In genomic region chr7:113796557-113796956, GRCh38 we compare ENCODE assay signal across 13 cellular contexts.
A peak's percentile ranks its signal among the peaks of the same experiment; 100 is the strongest.
DNase-seq lines count a peak whose midpoint lies in the region; ATAC-seq and TF ChIP-seq lines count a peak whose summit lies in the region.
"Had no signal": no experiment of that assay in that cellular context is flagged by ENCODE, and none has a peak within 500 bp of the region (broad histone marks: within the 10 kb centered on the region; RNA-seq: fewer than 3 reads in every experiment).

No MANE protein-coding gene starts in this region.

- H3K4me1 ChIP-seq in spleen = no peaks in the 10 kb centered on the region

- 11 to 17% (median 13%) methylated on average over 2 of the region's 2 CpGs for WGBS in spleen, 5 donors

- H3K4me3 ChIP-seq in spleen = no peak overlapping the region
- H3K4me3 ChIP-seq: mucosa of descending colon had no signal

- in situ Hi-C loops in GM13977 (cut with MboI; ENCODE audit: low pct_unique_long_range_greater_than_20kb, low sequenced_read_pairs, unreplicated experiment) = no loop called here

- no peak for ATAC-seq in GM21723 (IDR thresholded peaks at IDR 0.05; ENCODE audit: unreplicated experiment)
- ATAC-seq: mucosa of descending colon; stimulated activated effector memory CD8-positive, alpha-beta T cell treated with anti-CD3 and anti-CD28 coated beads, Interleukin-12 subunit alpha, Interleukin-12 subunit beta, amount 100 ng/mL, for 72 hours had no signal

- no peak for TF ChIP-seq CTCF in spleen (IDR thresholded peaks at IDR 0.05 in 8 of 11, conservative IDR thresholded peaks at IDR 0.05 in 3 of 11)
- TF ChIP-seq CTCF in GM13977 (IDR thresholded peaks at IDR 0.05; ENCODE audit: extremely low read depth, insufficient read depth, missing control alignments) = no peak

- no peak for TF ChIP-seq POLR2A in spleen (IDR thresholded peaks at IDR 0.05)

- H3K36me3 ChIP-seq in spleen = no peaks in the 10 kb centered on the region

- H3K27me3 ChIP-seq in spleen (replicated peaks in 1 of 7) = no peaks in the 10 kb centered on the region

- intact Hi-C loops in spleen (cut with DNase I; ENCODE audit: low total_unique reads) = no loop called here

- H3K9me3 ChIP-seq in spleen = no peaks in the 10 kb centered on the region
- H3K9me3 ChIP-seq: mucosa of descending colon had no signal

- peak; percentile 78 to 86 for DNase-seq in AML-193 (lab: John Stamatoyannopoulos, UW)
- DNase-seq in M059J (ENCODE audit: low read depth) = peak; percentile 71
- peak; percentile 48 for DNase-seq in astrocyte of the hippocampus (ENCODE audit: low read depth, low spot score)
- peak; percentile 56 for DNase-seq in islet precursor cell
- DNase-seq in spleen = no peak
- DNase-seq in NCI-H345 (lab: John Stamatoyannopoulos, UW) = no peak
- no peak for DNase-seq in GM13977 (ENCODE audit: low spot score)
- DNase-seq: activated T-cell treated with anti-CD3 and anti-CD28 coated beads for 4 hours; caudate nucleus; mucosa of descending colon; stimulated activated CD4-positive, alpha-beta T cell treated with anti-CD3 and anti-CD28 coated beads, Interleukin-12 subunit alpha, Interleukin-12 subunit beta, amount 100 ng/mL, for 4 hours had no signal

- no peak overlapping the region for H3K27ac ChIP-seq in spleen

Comparison
In these comparisons a context has a peak if more than half of its experiments do, and no peak if none do; other contexts are left out.
1. DNase-seq: peak in AML-193 (2 of 2), M059J (single experiment), astrocyte of the hippocampus (single experiment) and islet precursor cell (single experiment); none in spleen (single experiment), NCI-H345 (single experiment) and GM13977 (single experiment).